38 cellular contexts compared by ENCODE assay signal in genomic region chr4:68216501-68216900, GRCh38. TPM values are rescaled to one million over a fixed set of nuclear protein-coding genes. Genes with fewer than 3 reads are reported as not detected.
"Had no signal": no experiment of that assay in that cellular context is flagged by ENCODE, and none has a peak within 500 bp of the region (broad histone marks: within the 10 kb centered on the region; RNA-seq: fewer than 3 reads in every experiment).

No MANE protein-coding gene starts in this region.

- DNase-seq: activated B cell treated with CpG ODN at 0.5 μM for 24 hours; activated CD4-positive, alpha-beta memory T cell treated with anti-CD3 and anti-CD28 coated beads, Interleukin-2, amount 10 ng/mL, durations not matched to agents 7 days and 5 days; activated CD4-positive, alpha-beta T cell treated with anti-CD3 and anti-CD28 coated beads for 48 hours; activated CD4-positive, CD25-positive, alpha-beta regulatory T cell treated with anti-CD3 and anti-CD28 coated beads, Interleukin-2, amount 50 U/mL, for 72 hours; activated CD8-positive, alpha-beta memory T cell treated with anti-CD3 and anti-CD28 coated beads for 24 hours; activated CD8-positive, alpha-beta memory T cell treated with anti-CD3 and anti-CD28 coated beads, Interleukin-2, amount 10 ng/mL, durations not matched to agents 7 days and 5 days; activated CD8-positive, alpha-beta memory T cell treated with anti-CD3 and anti-CD28 coated beads, Interleukin-2, amount 50 U/mL, for 48 hours; activated gamma-delta T cell; activated naive CD4-positive, alpha-beta T cell treated with Interleukin-2 at 50 U/mL for 16 hours; activated naive CD8-positive, alpha-beta T cell treated with anti-CD3 and anti-CD28 coated beads, Interleukin-2, amount 10 ng/mL, durations not matched to agents 7 days and 5 days; activated T-cell treated with anti-CD3 and anti-CD28 coated beads, Interleukin-2, amount 50 U/mL, for 72 hours; amygdala; NCI-H1105; NCI-H1417 treated with DMSO at 0.1 percent for 48 hours; NCI-H187 treated with DMSO at 0.1 percent for 48 hours; NCI-H2081; NCI-H2171 treated with DMSO at 0.1 percent for 48 hours; NCI-H2227 treated with DMSO at 0.1 percent for 48 hours; NCI-H446; NCI-H510A treated with DMSO at 0.1 percent for 48 hours; NCI-H526 treated with DMSO at 0.1 percent for 48 hours; NCI-H774; PC-3; Peyer's patch; RPMI8226; SHP77 treated with DMSO at 0.1 percent for 48 hours; T-cell; T-helper 17 cell; T-helper 9 cell had no signal

- H3K27ac ChIP-seq: ascending aorta, cardiac muscle cell, Peyer's patch, SJSA1, VCaP had no signal

- H3K27ac Mint-ChIP-seq: activated B cell treated with CpG ODN at 0.5 μM for 24 hours; activated CD4-positive, alpha-beta memory T cell treated with anti-CD3 and anti-CD28 coated beads, Interleukin-2, amount 10 ng/mL, durations not matched to agents 7 days and 5 days; activated CD8-positive, alpha-beta memory T cell treated with anti-CD3 and anti-CD28 coated beads, Interleukin-2, amount 10 ng/mL, durations not matched to agents 7 days and 5 days; activated naive CD4-positive, alpha-beta T cell treated with anti-CD3 and anti-CD28 coated beads, Interleukin-2, amount 50 U/mL, for 24 hours; activated naive CD8-positive, alpha-beta T cell treated with anti-CD3 and anti-CD28 coated beads, Interleukin-2, amount 10 ng/mL, durations not matched to agents 7 days and 5 days; activated T-cell treated with anti-CD3 and anti-CD28 coated beads, Interleukin-2, amount 50 U/mL, for 72 hours; activated T-helper 17 cell treated with anti-CD3 and anti-CD28 coated beads, Interleukin-2, amount 50 U/mL, for 72 hours; T-cell; T-helper 17 cell had no signal

- H3K4me1 Mint-ChIP-seq: activated B cell treated with CpG ODN at 0.5 μM for 24 hours; activated CD8-positive, alpha-beta memory T cell treated with anti-CD3 and anti-CD28 coated beads, Interleukin-2, amount 10 ng/mL, durations not matched to agents 7 days and 5 days; activated naive CD4-positive, alpha-beta T cell treated with anti-CD3 and anti-CD28 coated beads, Interleukin-2, amount 50 U/mL, for 24 hours; activated naive CD8-positive, alpha-beta T cell treated with anti-CD3 and anti-CD28 coated beads, Interleukin-2, amount 10 ng/mL, durations not matched to agents 7 days and 5 days; activated T-helper 17 cell treated with anti-CD3 and anti-CD28 coated beads, Interleukin-2, amount 50 U/mL, for 72 hours; central memory CD8-positive, alpha-beta T cell; T-cell; T-helper 17 cell had no signal

- H3K9me3 Mint-ChIP-seq: activated B cell treated with CpG ODN at 0.5 μM for 24 hours; activated CD4-positive, alpha-beta memory T cell treated with anti-CD3 and anti-CD28 coated beads, Interleukin-2, amount 10 ng/mL, durations not matched to agents 7 days and 5 days; activated naive CD4-positive, alpha-beta T cell treated with anti-CD3 and anti-CD28 coated beads, Interleukin-2, amount 50 U/mL, for 24 hours; activated naive CD8-positive, alpha-beta T cell treated with anti-CD3 and anti-CD28 coated beads, Interleukin-2, amount 10 ng/mL, durations not matched to agents 7 days and 5 days; activated T-helper 17 cell treated with anti-CD3 and anti-CD28 coated beads, Interleukin-2, amount 50 U/mL, for 72 hours; central memory CD8-positive, alpha-beta T cell; T-cell had no signal

- H3K4me3 Mint-ChIP-seq: activated B cell treated with CpG ODN at 0.5 μM for 24 hours; activated CD4-positive, alpha-beta memory T cell treated with anti-CD3 and anti-CD28 coated beads, Interleukin-2, amount 10 ng/mL, durations not matched to agents 7 days and 5 days; activated CD8-positive, alpha-beta memory T cell treated with anti-CD3 and anti-CD28 coated beads, Interleukin-2, amount 10 ng/mL, durations not matched to agents 7 days and 5 days; activated naive CD4-positive, alpha-beta T cell treated with anti-CD3 and anti-CD28 coated beads, Interleukin-2, amount 50 U/mL, for 24 hours; activated naive CD8-positive, alpha-beta T cell treated with anti-CD3 and anti-CD28 coated beads, Interleukin-2, amount 10 ng/mL, durations not matched to agents 7 days and 5 days; activated T-cell treated with anti-CD3 and anti-CD28 coated beads, Interleukin-2, amount 50 U/mL, for 72 hours; activated T-helper 17 cell treated with anti-CD3 and anti-CD28 coated beads, Interleukin-2, amount 50 U/mL, for 72 hours; central memory CD8-positive, alpha-beta T cell; T-cell; T-helper 17 cell had no signal

- H3K36me3 Mint-ChIP-seq: activated CD8-positive, alpha-beta memory T cell treated with anti-CD3 and anti-CD28 coated beads, Interleukin-2, amount 10 ng/mL, durations not matched to agents 7 days and 5 days; activated naive CD4-positive, alpha-beta T cell treated with anti-CD3 and anti-CD28 coated beads, Interleukin-2, amount 50 U/mL, for 24 hours; activated naive CD8-positive, alpha-beta T cell treated with anti-CD3 and anti-CD28 coated beads, Interleukin-2, amount 10 ng/mL, durations not matched to agents 7 days and 5 days; T-cell had no signal

- H3K27me3 ChIP-seq: ascending aorta, cardiac muscle cell, Peyer's patch, SJSA1 had no signal

- H3K27me3 Mint-ChIP-seq: activated B cell treated with CpG ODN at 0.5 μM for 24 hours had no signal

RNA-seq across cellular contexts. Expression of gene TMPRSS11B, which starts 29.0 kb away (rescaled TPM):
- total RNA-seq: activated B cell treated with CpG ODN at 0.5 μM for 24 hours; activated CD4-positive, alpha-beta memory T cell treated with anti-CD3 and anti-CD28 coated beads, Interleukin-2, amount 10 ng/mL, durations not matched to agents 7 days and 5 days; activated CD8-positive, alpha-beta memory T cell treated with anti-CD3 and anti-CD28 coated beads, Interleukin-2, amount 10 ng/mL, durations not matched to agents 7 days and 5 days; activated naive CD8-positive, alpha-beta T cell treated with anti-CD3 and anti-CD28 coated beads, Interleukin-2, amount 10 ng/mL, durations not matched to agents 7 days and 5 days; activated T-cell treated with anti-CD3 and anti-CD28 coated beads, Interleukin-2, amount 50 U/mL, for 72 hours; activated T-helper 17 cell treated with anti-CD3 and anti-CD28 coated beads, Interleukin-2, amount 50 U/mL, for 72 hours; ascending aorta; cardiac muscle cell; chondrocyte; M059J; PC-3; Peyer's patch; SJSA1; T-cell; T-helper 17 cell had no signal
